In the genomic region with DNA sequence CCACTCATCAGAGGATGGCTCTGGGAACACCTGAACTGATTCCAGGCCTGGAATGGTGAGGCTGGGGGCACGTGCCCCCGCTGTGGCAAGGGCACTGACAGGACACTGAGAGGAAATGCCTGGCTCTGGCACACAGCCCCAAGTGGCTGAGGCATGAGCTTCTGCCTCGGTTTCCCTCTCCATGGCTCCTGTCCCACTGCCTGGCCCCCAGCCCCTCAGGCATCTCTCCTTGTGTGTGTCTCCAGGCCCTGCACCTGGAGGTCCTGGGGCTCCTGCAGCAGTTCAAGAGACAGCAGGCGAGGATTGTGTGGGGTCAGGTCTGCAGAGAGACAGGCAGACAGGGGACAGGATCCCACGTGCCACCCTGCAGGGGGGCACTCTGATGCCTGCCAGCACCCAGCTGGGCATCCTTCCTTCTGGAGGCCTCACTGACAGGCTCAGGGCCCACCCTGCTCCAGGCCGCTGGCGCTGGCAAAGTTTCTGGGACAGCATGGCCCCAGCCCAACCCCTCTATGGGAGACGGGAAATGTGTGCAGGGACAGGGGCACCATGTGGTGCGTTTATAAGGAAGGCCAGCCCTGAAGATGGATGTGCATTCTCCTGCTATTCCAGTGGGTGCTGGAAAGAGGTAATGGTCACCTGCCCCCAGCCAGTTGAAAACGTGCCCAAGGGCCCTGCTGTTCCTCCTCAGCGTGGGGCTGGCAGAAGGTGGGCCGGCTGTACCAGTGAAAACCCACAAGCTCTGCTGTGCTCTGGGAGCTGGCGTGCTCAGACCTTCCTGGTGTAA, we compare ENCODE assay signal across 16 cellular contexts.
"Had no signal": no experiment of that assay in that cellular context is flagged by ENCODE, and none has a peak within 500 bp of the region (broad histone marks: within the 10 kb centered on the region; RNA-seq: fewer than 3 reads in every experiment).

No MANE protein-coding gene starts in this region.

- H3K27ac Mint-ChIP-seq: activated naive CD8-positive, alpha-beta T cell treated with anti-CD3 and anti-CD28 coated beads, Interleukin-2, amount 50 U/mL, for 24 hours; effector memory CD8-positive, alpha-beta T cell; memory B cell; nephron; stimulated activated naive CD8-positive, alpha-beta T cell treated with anti-CD3 and anti-CD28 coated beads, Interleukin-15, amount 100 ng/mL, for 72 hours; T-helper 2 cell treated with Interferon-gamma antibody and Interleukin-4, amounts not matched to agents 5 μg/mL and 100 μg/mL, for 36 hours had no signal

- H3K27me3 ChIP-seq: ovary, thyroid gland, uterus had no signal

- H3K4me1 Mint-ChIP-seq: activated naive CD8-positive, alpha-beta T cell treated with anti-CD3 and anti-CD28 coated beads, Interleukin-2, amount 50 U/mL, for 24 hours; memory B cell; nephron; stimulated activated naive CD8-positive, alpha-beta T cell treated with anti-CD3 and anti-CD28 coated beads, Interleukin-15, amount 100 ng/mL, for 72 hours had no signal

- H3K36me3 Mint-ChIP-seq: memory B cell had no signal

- H3K4me3 Mint-ChIP-seq: activated naive CD8-positive, alpha-beta T cell treated with anti-CD3 and anti-CD28 coated beads, Interleukin-2, amount 50 U/mL, for 24 hours; effector memory CD8-positive, alpha-beta T cell; memory B cell; nephron; stimulated activated naive CD8-positive, alpha-beta T cell treated with anti-CD3 and anti-CD28 coated beads, Interleukin-15, amount 100 ng/mL, for 72 hours; T-helper 2 cell treated with Interferon-gamma antibody and Interleukin-4, amounts not matched to agents 5 μg/mL and 100 μg/mL, for 36 hours had no signal

- H3K4me3 ChIP-seq: left lung, ovary, thyroid gland, uterus had no signal

- H3K36me3 ChIP-seq: left lung, ovary, thyroid gland, uterus had no signal

- H3K4me1 ChIP-seq: left lung, thyroid gland, uterus had no signal

- DNase-seq: activated CD4-positive, alpha-beta T cell treated with anti-CD3 and anti-CD28 coated beads, Interleukin-2, amount 50 U/mL, for 48 hours; activated naive CD8-positive, alpha-beta T cell treated with anti-CD3 and anti-CD28 coated beads, Interleukin-2, amount 50 U/mL, for 24 hours; activated T-cell treated with anti-CD3 and anti-CD28 coated beads, Interleukin-2, amount 50 U/mL, for 48 hours; central memory CD4-positive, alpha-beta T cell; cortex of kidney; effector memory CD8-positive, alpha-beta T cell; left lung; ovary; stimulated activated CD4-positive, alpha-beta T cell treated with anti-CD3 and anti-CD28 coated beads, Interleukin-15, amount 100 ng/mL, for 24 hours; stimulated activated CD4-positive, alpha-beta T cell treated with anti-CD3 and anti-CD28 coated beads, Interleukin-4, amount 100 ng/mL, for 24 hours; stimulated activated naive CD8-positive, alpha-beta T cell treated with anti-CD3 and anti-CD28 coated beads, Interleukin-15, amount 100 ng/mL, for 72 hours; thyroid gland; uterus had no signal

- H3K27ac ChIP-seq: left lung, ovary, thyroid gland, uterus had no signal

- H3K9me3 ChIP-seq: thyroid gland, uterus had no signal
